Comparison of ENCODE assay signal across 1 cellular context in genomic region chr11:93973322-93974051, GRCh38.
TF ChIP-seq lines count a peak whose summit lies in the region.
"Not testable (repeated sequence)": the region's sequence is repeated elsewhere in the genome, so short reads cannot be mapped to it uniquely, and the experiment has no call there.

No MANE protein-coding gene starts in this region.

TF ChIP-seq in K562, 482 proteins besides CTCF, POLR2A, EP300 and RAD21 (continued from another document):
- TF ChIP-seq FOXM1 (IDR thresholded peaks at IDR 0.05; ENCODE audit: low read depth) (peak; percentile 99), FOXM1 (CRISPR knock-in tag; IDR thresholded peaks at IDR 0.05; ENCODE audit: low read depth) (peak; percentile 88; the same call in 1 of the 2 replicates), NEUROD1 (IDR thresholded peaks at IDR 0.05; ENCODE audit: borderline replicate concordance, low read depth, low read length, partially characterized antibody) (peak; percentile 36), JUN (IDR thresholded peaks at IDR 0.05; ENCODE audit: borderline replicate concordance, low read depth, low read length) (peak; percentile 67), NONO (IDR thresholded peaks at IDR 0.05; ENCODE audit: low read depth in 2 of 2, low read length in 1 of 2) (0 out of 4 replicates have a peak, but pooled peaks of 1 of the 2 experiments have one; percentile 21), KLF16 (IDR thresholded peaks at IDR 0.05) (peak; percentile 85)
- TF ChIP-seq JUN (CRISPR knock-in tag; IDR thresholded peaks at IDR 0.05; ENCODE audit: borderline replicate concordance), result not testable (repeated sequence)
TF ChIP-seq in K562: peak in this region for 99; not testable (repeated sequence) for 383.
